Comparison of ENCODE assay signal across 26 cellular contexts in genomic region chr1:81155131-81155530, GRCh38.
DNase-seq lines count a peak whose midpoint lies in the region; ATAC-seq and TF ChIP-seq lines count a peak whose summit lies in the region.
"Had no signal": no experiment of that assay in that cellular context is flagged by ENCODE, and none has a peak within 500 bp of the region (broad histone marks: within the 10 kb centered on the region; RNA-seq: fewer than 3 reads in every experiment).

No MANE protein-coding gene starts in this region.

- H3K9ac ChIP-seq in adipocyte (ENCODE audit: low read length): no peak overlapping the region

- DNase-seq in GM04503 (ENCODE audit: low read depth) (peak; percentile 26), adipocyte (ENCODE audit: low read depth) (peak; percentile 76), fibroblast of mammary gland (ENCODE audit: low read depth) (peak; percentile 22), renal cortical epithelial cell (ENCODE audit: low read depth) (peak; percentile 78), NCI-H2029 treated with DMSO at 0.1 percent for 48 hours (lab: John Stamatoyannopoulos, UW) (no peak), anterior cingulate cortex (lab: John Stamatoyannopoulos, UW) (no peak), NCI-H748 treated with DMSO at 0.1 percent for 48 hours (lab: John Stamatoyannopoulos, UW) (no peak)
- DNase-seq: activated CD4-positive, alpha-beta T cell treated with anti-CD3 and anti-CD28 coated beads, Interleukin-2, amount 50 U/mL, for 4 hours; activated CD8-positive, alpha-beta memory T cell treated with anti-CD3 and anti-CD28 coated beads, Interleukin-2, amount 50 U/mL, for 4 hours; AML-193; DMS79 treated with DMSO at 0.1 percent for 48 hours; H9; islet precursor cell; MG63; NCI-H1417 treated with DMSO at 0.1 percent for 48 hours; NCI-H524; Peyer's patch; stimulated activated naive CD8-positive, alpha-beta T cell treated with anti-CD3 and anti-CD28 coated beads, Interleukin-15, amount 100 ng/mL, for 72 hours; transverse colon had no signal

- peaks cover 14% of the 10 kb centered on the region for H3K4me1 ChIP-seq in adipocyte (ENCODE audit: control insufficient read depth, insufficient read depth, low read length)
- H3K4me1 ChIP-seq: Peyer's patch, right atrium auricular region, transverse colon had no signal

- no peak for ATAC-seq in GM18861 (IDR thresholded peaks at IDR 0.05; ENCODE audit: unreplicated experiment)
- ATAC-seq: activated naive CD4-positive, alpha-beta T cell treated with anti-CD3 and anti-CD28 coated beads, Interleukin-2, amount 50 U/mL, for 72 hours; activated T-helper 17 cell treated with anti-CD3 and anti-CD28 coated beads, Interleukin-2, amount 50 U/mL, for 72 hours; K562; stimulated activated naive CD8-positive, alpha-beta T cell treated with anti-CD3 and anti-CD28 coated beads, Interleukin-15, amount 100 ng/mL, for 72 hours had no signal

- H3K9me3 ChIP-seq in adipocyte (ENCODE audit: control insufficient read depth, low read length): no peaks in the 10 kb centered on the region
- H3K9me3 ChIP-seq: MG63, Peyer's patch, right atrium auricular region, transverse colon had no signal

- H3K4me3 ChIP-seq in adipocyte (ENCODE audit: low read length) (no peak overlapping the region), fibroblast of mammary gland (ENCODE audit: control insufficient read depth, low read depth, low read length) (no peak overlapping the region)
- H3K4me3 ChIP-seq: K562, lung, MG63, Peyer's patch, right atrium auricular region, SK-N-MC, transverse colon had no signal

- H3K36me3 ChIP-seq in adipocyte (ENCODE audit: control insufficient read depth, insufficient read depth, low read length, severe bottlenecking): no peaks in the 10 kb centered on the region
- H3K36me3 ChIP-seq: MG63, Peyer's patch, right atrium auricular region, transverse colon had no signal

- no peaks in the 10 kb centered on the region for H3K27me3 ChIP-seq in adipocyte (replicated peaks; ENCODE audit: control insufficient read depth, insufficient read depth, low read length)
- H3K27me3 ChIP-seq: MG63, Peyer's patch, right atrium auricular region, transverse colon had no signal

- no peak for TF ChIP-seq CTCF in fibroblast of mammary gland (conservative IDR thresholded peaks at IDR 0.05; ENCODE audit: control insufficient read depth, insufficient read depth, low read depth, low read length)

Comparison
In these comparisons a context has a peak if more than half of its experiments do, and no peak if none do; other contexts are left out.
1. DNase-seq: peak in GM04503 (single experiment), adipocyte (single experiment), fibroblast of mammary gland (single experiment) and renal cortical epithelial cell (single experiment); none in NCI-H2029 treated with DMSO at 0.1 percent for 48 hours (single experiment), anterior cingulate cortex (0 of 58) and NCI-H748 treated with DMSO at 0.1 percent for 48 hours (single experiment).